In the genomic region with DNA sequence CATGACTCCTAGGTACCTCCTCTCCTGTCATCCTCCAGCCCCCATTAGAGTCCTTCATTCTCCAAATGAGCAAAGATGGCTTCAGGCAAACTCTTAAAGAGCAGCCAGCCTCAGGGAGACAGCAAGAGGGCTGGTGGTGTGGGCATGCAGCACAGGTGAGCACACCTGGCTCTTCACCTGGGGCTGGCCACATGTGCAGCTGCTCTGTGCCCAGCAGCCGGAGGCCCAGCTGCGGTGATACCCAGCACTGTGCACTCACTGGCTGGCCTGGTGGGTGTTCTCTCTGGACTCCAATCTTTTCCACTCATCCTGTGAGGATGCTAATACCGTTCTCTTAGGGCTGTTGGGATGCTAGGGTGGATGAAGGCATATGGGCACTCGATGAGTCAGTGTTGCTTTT, we compare ENCODE assay signal across 17 cellular contexts.
"Had no signal": no experiment of that assay in that cellular context is flagged by ENCODE, and none has a peak within 500 bp of the region (broad histone marks: within the 10 kb centered on the region; RNA-seq: fewer than 3 reads in every experiment).

No MANE protein-coding gene starts in this region.

- DNase-seq: activated B cell treated with CpG ODN at 0.5 μM for 24 hours; activated CD4-positive, alpha-beta T cell treated with anti-CD3 and anti-CD28 coated beads for 4 hours; activated CD8-positive, alpha-beta T cell treated with anti-CD3 and anti-CD28 coated beads for 36 hours; activated naive CD4-positive, alpha-beta T cell treated with Interleukin-2 at 50 U/mL for 16 hours; activated naive CD8-positive, alpha-beta T cell treated with anti-CD3 and anti-CD28 coated beads, Interleukin-2, amount 10 ng/mL, durations not matched to agents 7 days and 5 days; activated T-cell treated with anti-CD3 and anti-CD28 coated beads, Interleukin-2, amount 50 U/mL, for 1 hour; brain microvascular endothelial cell; central memory CD4-positive, alpha-beta T cell; colonic mucosa; endodermal cell; foreskin melanocyte; glutamatergic neuron; hypothalamus; islet precursor cell; retina; stimulated activated naive CD4-positive, alpha-beta T cell treated with Interleukin-2 at 50 U/mL for 16 hours; thyroid gland had no signal

- H3K27ac ChIP-seq: brain microvascular endothelial cell, colonic mucosa, thyroid gland had no signal

- H3K4me3 ChIP-seq: colonic mucosa, thyroid gland had no signal

- H3K4me1 ChIP-seq: colonic mucosa had no signal

- H3K27me3 ChIP-seq: brain microvascular endothelial cell, colonic mucosa, thyroid gland had no signal

- H3K36me3 ChIP-seq: brain microvascular endothelial cell, colonic mucosa, thyroid gland had no signal

- H3K9me3 ChIP-seq: colonic mucosa, thyroid gland had no signal
